Comparison of ENCODE assay signal across 8 cellular contexts in the genomic region with DNA sequence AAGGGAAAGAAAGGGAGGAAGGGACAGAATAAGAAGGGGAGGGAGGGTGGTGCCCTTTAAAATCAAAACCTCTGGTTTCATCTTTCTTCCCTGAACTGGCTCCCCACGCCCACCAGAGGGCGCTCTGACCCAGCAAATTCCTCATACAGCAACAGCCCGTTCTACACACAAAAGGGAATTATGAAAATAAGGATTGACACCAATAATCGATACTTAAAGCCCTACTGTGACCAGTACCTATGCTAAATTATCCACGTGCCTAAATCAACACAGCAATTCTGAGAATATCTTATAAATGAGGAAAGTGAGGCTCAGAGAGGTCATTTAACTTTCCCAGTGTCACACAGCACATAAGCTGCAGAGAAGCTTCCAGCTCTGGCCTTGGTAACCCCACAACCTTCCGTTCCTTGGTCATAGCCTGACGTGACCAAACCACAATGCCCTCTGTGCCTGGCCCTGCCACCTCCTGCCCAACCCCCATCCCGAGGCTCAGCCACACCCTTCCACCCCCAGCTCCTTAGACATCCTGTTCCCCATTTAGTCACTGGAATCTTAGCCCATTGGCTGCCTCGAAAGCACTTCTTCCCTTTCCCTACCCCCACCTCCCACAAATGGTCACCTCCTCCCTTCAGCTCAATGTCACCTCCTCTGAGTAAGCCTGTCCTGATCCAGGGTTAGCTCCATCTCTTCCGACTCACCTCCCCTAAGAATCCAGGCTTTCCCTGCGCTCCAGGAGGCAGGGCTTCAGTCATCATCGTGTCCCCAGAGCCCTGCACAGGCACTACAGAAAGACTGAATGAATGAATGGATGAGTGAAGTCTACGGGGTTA. TPM values are rescaled to one million over a fixed set of nuclear protein-coding genes. Genes with fewer than 3 reads are reported as not detected.
DNase-seq lines count a peak whose midpoint lies in the region; ATAC-seq and TF ChIP-seq lines count a peak whose summit lies in the region.

No MANE protein-coding gene starts in this region.

- peak; percentile 7 for DNase-seq in DMS114 treated with DMSO at 0.1 percent for 48 hours (lab: John Stamatoyannopoulos, UW; ENCODE audit: unreplicated experiment)
- peak; percentile 45 for DNase-seq in Jurkat, Clone E6-1 (ENCODE audit: low read depth, low spot score)
- peak; percentile 48 to 80 for DNase-seq in SJCRH30
- peak; percentile 92 for DNase-seq in activated effector memory CD4-positive, alpha-beta T cell treated with anti-CD3 and anti-CD28 coated beads, Interleukin-2, amount 50 U/mL, for 16 hours
- DNase-seq in foreskin melanocyte: peak; percentile 42
- peak; percentile 49 to 97 (median 78) for DNase-seq in posterior cingulate gyrus
- DNase-seq in vagina (ENCODE audit: extremely low spot score in 2 of 2): no peak

- H3K27ac ChIP-seq in SJCRH30 (no peak overlapping the region), vagina (no peak overlapping the region)

- H3K27me3 ChIP-seq in SJCRH30: no peaks in the 10 kb centered on the region
- H3K27me3 ChIP-seq in vagina: no peaks in the 10 kb centered on the region

- H3K4me1 ChIP-seq in SJCRH30 (no peaks in the 10 kb centered on the region), vagina (peaks cover 4% of the 10 kb centered on the region)

- H3K9me3 ChIP-seq in SJCRH30 (replicated peaks): no peaks in the 10 kb centered on the region
- H3K9me3 ChIP-seq in vagina: no peaks in the 10 kb centered on the region

- intact Hi-C loops in posterior cingulate gyrus (cut with DNase I) (loop anchor here (1.0 to 10.0 kb wide), 3 partner anchors 12 to 135 kb away; a partner anchor contains a TSS), vagina (cut with DNase I) (no loop called here)

- ATAC-seq in GM21360 (IDR thresholded peaks at IDR 0.05; ENCODE audit: unreplicated experiment): no peak

- peak; percentile 90 to 92 (median 90) for TF ChIP-seq CTCF in vagina (IDR thresholded peaks at IDR 0.05)

- no peaks in the 10 kb centered on the region for H3K36me3 ChIP-seq in SJCRH30
- H3K36me3 ChIP-seq in vagina: no peaks in the 10 kb centered on the region

- no peak overlapping the region for H3K4me3 ChIP-seq in Jurkat, Clone E6-1 (ENCODE audit: low read length)
- H3K4me3 ChIP-seq in SJCRH30 (no peak overlapping the region), vagina (no peak overlapping the region)

- no peak for TF ChIP-seq POLR2A in vagina (IDR thresholded peaks at IDR 0.05)

RNA-seq across cellular contexts. Expression of a gene that starts 34.2 kb away (rescaled TPM):
- 0.59 TPM for polyA plus RNA-seq in Jurkat, Clone E6-1 (2012; ENCODE audit: insufficient read depth, insufficient read length)
- total RNA-seq in SJCRH30 (2014; rRNA removed; shearing (Covaris generic)): 0.04 TPM in 1 of 2 replicates, not detected in the other
- 2.7 TPM for total RNA-seq in vagina

RNA-seq across cellular contexts. Expression of a gene that starts 58.5 kb away (rescaled TPM):
- not detected for polyA plus RNA-seq in Jurkat, Clone E6-1 (2012; ENCODE audit: insufficient read depth, insufficient read length)
- 40.1 and 41.8 TPM in 2 replicates for total RNA-seq in SJCRH30 (2014; rRNA removed; shearing (Covaris generic))
- total RNA-seq in vagina: 1.5 TPM

Comparison
In these comparisons a context has a peak if more than half of its experiments do, and no peak if none do; other contexts are left out.
1. DNase-seq: peak in DMS114 treated with DMSO at 0.1 percent for 48 hours (single experiment), Jurkat, Clone E6-1 (single experiment), SJCRH30 (2 of 2), activated effector memory CD4-positive, alpha-beta T cell treated with anti-CD3 and anti-CD28 coated beads, Interleukin-2, amount 50 U/mL, for 16 hours (single experiment), foreskin melanocyte (single experiment) and posterior cingulate gyrus (10 of 10); none in vagina (0 of 2).
2. RNA of a gene that starts 58.5 kb away (total RNA-seq): 40.1 to 41.8 TPM in SJCRH30; 1.5 TPM in vagina (single experiment); every median in the first group is over 10 times any median in the second.